In the genomic region with DNA sequence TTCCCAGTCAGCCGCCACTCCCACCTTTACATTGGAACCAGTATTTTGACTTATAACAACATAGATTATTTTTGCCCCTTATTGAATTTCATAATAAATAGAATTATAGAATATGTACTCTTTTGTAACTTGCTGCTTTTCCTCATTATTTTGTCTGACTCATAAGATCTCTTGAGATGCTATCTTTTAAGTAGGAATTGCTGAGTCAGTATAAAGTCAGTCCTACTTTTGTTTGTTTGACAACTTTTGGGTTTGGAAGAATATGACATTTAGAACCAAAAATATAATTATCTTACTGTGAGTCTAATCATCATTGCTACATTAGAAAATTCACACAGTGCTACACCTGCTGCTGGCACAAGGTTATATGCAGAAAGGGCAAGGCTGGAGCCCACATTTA, we compare ENCODE assay signal across 23 cellular contexts.
DNase-seq lines count a peak whose midpoint lies in the region; ATAC-seq and TF ChIP-seq lines count a peak whose summit lies in the region.
"Had no signal": no experiment of that assay in that cellular context is flagged by ENCODE, and none has a peak within 500 bp of the region (broad histone marks: within the 10 kb centered on the region; RNA-seq: fewer than 3 reads in every experiment).

No MANE protein-coding gene starts in this region.

- no peak for TF ChIP-seq EP300 in esophagus muscularis mucosa (IDR thresholded peaks at IDR 0.05)

- no peak for TF ChIP-seq POLR2A in esophagus muscularis mucosa (IDR thresholded peaks at IDR 0.05; ENCODE audit: low read depth)

- ATAC-seq in GM18858 (IDR thresholded peaks at IDR 0.05; ENCODE audit: unreplicated experiment) (peak; percentile 5), HG03135 (IDR thresholded peaks at IDR 0.05; ENCODE audit: unreplicated experiment) (peak; percentile 5), SK-N-SH treated with all-trans-retinoic acid at 6 μM for 48 hours (peak; percentile 39; the same call in 1 of the 3 replicates), GM21619 (IDR thresholded peaks at IDR 0.05; ENCODE audit: unreplicated experiment) (no peak), HG03139 (IDR thresholded peaks at IDR 0.05; ENCODE audit: unreplicated experiment) (no peak)
- ATAC-seq: naive thymus-derived CD8-positive, alpha-beta T cell had no signal

- H3K4me3 ChIP-seq in fibroblast of villous mesenchyme (ENCODE audit: low read depth, low read length) (no peak overlapping the region), esophagus muscularis mucosa (no peak overlapping the region)
- H3K4me3 ChIP-seq: BLaER1, dorsolateral prefrontal cortex, lung, sigmoid colon, upper lobe of left lung had no signal

- intact Hi-C loops in esophagus muscularis mucosa (cut with DNase I): no loop called here

- DNase-seq in fibroblast of villous mesenchyme (ENCODE audit: low read depth): peak; percentile 5
- DNase-seq in NCI-H1436 treated with DMSO at 0.1 percent for 48 hours (lab: John Stamatoyannopoulos, UW): no peak
- no peak for DNase-seq in esophagus muscularis mucosa (ENCODE audit: extremely low spot score)
- DNase-seq: activated naive CD4-positive, alpha-beta T cell treated with anti-CD3 and anti-CD28 coated beads, Interleukin-2, amount 10 ng/mL, durations not matched to agents 7 days and 5 days; amniotic stem cell; brain microvascular endothelial cell; DMS 273 treated with DMSO at 0.1 percent for 48 hours; dorsolateral prefrontal cortex; EL; naive thymus-derived CD8-positive, alpha-beta T cell; NCI-H1048; NCI-H1694; NCI-H446; RPMI8226; sigmoid colon; upper lobe of left lung had no signal

- TF ChIP-seq CTCF in fibroblast of villous mesenchyme (IDR thresholded peaks at IDR 0.05; ENCODE audit: insufficient read depth, low read depth, low read length) (no peak), esophagus muscularis mucosa (IDR thresholded peaks at IDR 0.05) (no peak)

- H3K4me1 ChIP-seq in esophagus muscularis mucosa: no peaks in the 10 kb centered on the region
- H3K4me1 ChIP-seq: BLaER1, sigmoid colon, upper lobe of left lung had no signal

- H3K27me3 ChIP-seq in esophagus muscularis mucosa: no peaks in the 10 kb centered on the region
- H3K27me3 ChIP-seq: BLaER1, brain microvascular endothelial cell, dorsolateral prefrontal cortex, sigmoid colon, upper lobe of left lung had no signal

- H3K27ac ChIP-seq in esophagus muscularis mucosa (replicated peaks in 1 of 4): no peak overlapping the region
- H3K27ac ChIP-seq: BLaER1, brain microvascular endothelial cell, dorsolateral prefrontal cortex, sigmoid colon, upper lobe of left lung had no signal

- no peaks in the 10 kb centered on the region for H3K9me3 ChIP-seq in esophagus muscularis mucosa
- H3K9me3 ChIP-seq: BLaER1, sigmoid colon, upper lobe of left lung had no signal

- H3K36me3 ChIP-seq in esophagus muscularis mucosa: peaks cover 0 to 2% (median 0%) of the 10 kb centered on the region in 4 donors
- H3K36me3 ChIP-seq: BLaER1, brain microvascular endothelial cell, sigmoid colon, upper lobe of left lung had no signal

- 100% methylated on average over 1 of the region's 1 CpG for WGBS in esophagus muscularis mucosa

TF ChIP-seq in SK-N-SH treated with all-trans-retinoic acid at 6 μM for 48 hours, 23 proteins besides CTCF, POLR2A, EP300 and RAD21:
- TF ChIP-seq ZNF70 (CRISPR knock-in tag; IDR thresholded peaks at IDR 0.05) (no peak), BACH2 (CRISPR knock-in tag; IDR thresholded peaks at IDR 0.05; ENCODE audit: borderline replicate concordance) (no peak), ESRRG (CRISPR knock-in tag; IDR thresholded peaks at IDR 0.05) (no peak), ZNF8 (CRISPR knock-in tag; IDR thresholded peaks at IDR 0.05) (no peak)
- TF ChIP-seq, protein P1, sequence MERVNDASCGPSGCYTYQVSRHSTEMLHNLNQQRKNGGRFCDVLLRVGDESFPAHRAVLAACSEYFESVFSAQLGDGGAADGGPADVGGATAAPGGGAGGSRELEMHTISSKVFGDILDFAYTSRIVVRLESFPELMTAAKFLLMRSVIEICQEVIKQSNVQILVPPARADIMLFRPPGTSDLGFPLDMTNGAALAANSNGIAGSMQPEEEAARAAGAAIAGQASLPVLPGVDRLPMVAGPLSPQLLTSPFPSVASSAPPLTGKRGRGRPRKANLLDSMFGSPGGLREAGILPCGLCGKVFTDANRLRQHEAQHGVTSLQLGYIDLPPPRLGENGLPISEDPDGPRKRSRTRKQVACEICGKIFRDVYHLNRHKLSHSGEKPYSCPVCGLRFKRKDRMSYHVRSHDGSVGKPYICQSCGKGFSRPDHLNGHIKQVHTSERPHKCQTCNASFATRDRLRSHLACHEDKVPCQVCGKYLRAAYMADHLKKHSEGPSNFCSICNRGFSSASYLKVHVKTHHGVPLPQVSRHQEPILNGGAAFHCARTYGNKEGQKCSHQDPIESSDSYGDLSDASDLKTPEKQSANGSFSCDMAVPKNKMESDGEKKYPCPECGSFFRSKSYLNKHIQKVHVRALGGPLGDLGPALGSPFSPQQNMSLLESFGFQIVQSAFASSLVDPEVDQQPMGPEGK (CRISPR knock-in tag; IDR thresholded peaks at IDR 0.05; ENCODE audit: borderline replicate concordance): no peak
- TF ChIP-seq, protein P2, sequence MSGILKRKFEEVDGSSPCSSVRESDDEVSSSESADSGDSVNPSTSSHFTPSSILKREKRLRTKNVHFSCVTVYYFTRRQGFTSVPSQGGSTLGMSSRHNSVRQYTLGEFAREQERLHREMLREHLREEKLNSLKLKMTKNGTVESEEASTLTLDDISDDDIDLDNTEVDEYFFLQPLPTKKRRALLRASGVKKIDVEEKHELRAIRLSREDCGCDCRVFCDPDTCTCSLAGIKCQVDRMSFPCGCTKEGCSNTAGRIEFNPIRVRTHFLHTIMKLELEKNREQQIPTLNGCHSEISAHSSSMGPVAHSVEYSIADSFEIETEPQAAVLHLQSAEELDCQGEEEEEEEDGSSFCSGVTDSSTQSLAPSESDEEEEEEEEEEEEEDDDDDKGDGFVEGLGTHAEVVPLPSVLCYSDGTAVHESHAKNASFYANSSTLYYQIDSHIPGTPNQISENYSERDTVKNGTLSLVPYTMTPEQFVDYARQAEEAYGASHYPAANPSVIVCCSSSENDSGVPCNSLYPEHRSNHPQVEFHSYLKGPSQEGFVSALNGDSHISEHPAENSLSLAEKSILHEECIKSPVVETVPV (CRISPR knock-in tag; IDR thresholded peaks at IDR 0.05): no peak

Comparison
In these comparisons a context has a peak if more than half of its experiments do, and no peak if none do; other contexts are left out.
1. ATAC-seq: peak in GM18858 (single experiment), HG03135 (single experiment) and SK-N-SH treated with all-trans-retinoic acid at 6 μM for 48 hours (single experiment); none in GM21619 (single experiment) and HG03139 (single experiment).